In the genomic region with DNA sequence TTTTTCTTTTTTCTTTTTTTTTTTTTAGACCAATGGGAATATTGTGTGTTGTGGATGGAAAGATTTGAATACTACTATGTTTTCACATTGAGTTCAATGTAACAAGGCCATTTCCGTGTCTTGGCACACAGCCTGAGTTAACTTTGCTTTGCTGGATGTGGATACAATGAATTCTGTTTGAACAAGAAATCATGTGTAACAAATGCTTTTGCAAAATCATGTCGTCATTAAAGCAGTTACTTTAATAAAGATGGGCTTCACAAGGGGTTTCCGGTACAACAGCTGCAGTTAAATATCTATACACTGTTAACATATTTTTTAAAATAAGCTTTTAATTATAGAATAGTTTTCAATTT, we compare ENCODE assay signal across 11 cellular contexts. TPM values are rescaled to one million over a fixed set of nuclear protein-coding genes. Genes with fewer than 3 reads are reported as not detected.
A peak's percentile ranks its signal among the peaks of the same experiment; 100 is the strongest.
DNase-seq lines count a peak whose midpoint lies in the region; ATAC-seq, FAIRE-seq and TF ChIP-seq lines count a peak whose summit lies in the region.
"Had no signal": no experiment of that assay in that cellular context is flagged by ENCODE, and none has a peak within 500 bp of the region (broad histone marks: within the 10 kb centered on the region; RNA-seq: fewer than 3 reads in every experiment).

No MANE protein-coding gene starts in this region.

- H3K9me3 ChIP-seq in gastrocnemius medialis = no peaks in the 10 kb centered on the region
- H3K9me3 ChIP-seq: SK-N-SH had no signal

- in situ Hi-C loops in gastrocnemius medialis (cut with MboI; ENCODE audit: low sequenced_read_pairs in 4 of 4) = no loop called here

- H3K4me1 ChIP-seq in gastrocnemius medialis = peaks cover 4% of the 10 kb centered on the region in 2 donors

- H3K36me3 ChIP-seq in gastrocnemius medialis = no peaks in the 10 kb centered on the region

- peak overlapping the region; percentile 42 to 72 (median 64) for H3K27ac ChIP-seq in gastrocnemius medialis

- no peak for FAIRE-seq in RCC 7860 (lab: Jason Lieb, UNC)
- FAIRE-seq: HTR-8/SVneo had no signal

- TF ChIP-seq POLR2A in gastrocnemius medialis (IDR thresholded peaks at IDR 0.05) = no peak

- H3K27me3 ChIP-seq in gastrocnemius medialis = no peaks in the 10 kb centered on the region

- no peak overlapping the region for H3K4me3 ChIP-seq in gastrocnemius medialis

- ATAC-seq in GM18517 (IDR thresholded peaks at IDR 0.05; ENCODE audit: unreplicated experiment) = peak; percentile 31
- ATAC-seq in gastrocnemius medialis = no peak
- ATAC-seq in GM21576 (IDR thresholded peaks at IDR 0.05; ENCODE audit: unreplicated experiment) = no peak

- intact Hi-C loops in gastrocnemius medialis (cut with DNase I; ENCODE audit: low total_unique reads) = no loop called here

- DNase-seq in Kasumi-1 (lab: John Stamatoyannopoulos, UW) (peak; percentile 89), dermis microvascular lymphatic vessel endothelial cell (ENCODE audit: low read depth in 2 of 2) (peak; percentile 96 to 97), gastrocnemius medialis (no peak), RCC 7860 (ENCODE audit: low spot score) (no peak), hippocampal formation (lab: John Stamatoyannopoulos, UW) (no peak)
- DNase-seq in stimulated activated CD8-positive, alpha-beta memory T cell treated with anti-CD3 and anti-CD28 coated beads, Interleukin-4, amount 100 ng/mL, for 48 hours = no peak
- DNase-seq: SK-N-SH; stimulated activated naive CD4-positive, alpha-beta T cell treated with Interleukin-2 at 50 U/mL for 16 hours had no signal

- TF ChIP-seq CTCF in gastrocnemius medialis (IDR thresholded peaks at IDR 0.05 in 4 of 5, conservative IDR thresholded peaks at IDR 0.05 in 1 of 5) = no peak

RNA-seq across cellular contexts. Expression of a gene that starts 13.5 kb away (rescaled TPM):
- total RNA-seq in dermis microvascular lymphatic vessel endothelial cell (5.3 and 6.2 TPM in 2 replicates), gastrocnemius medialis (1 to 10 TPM; 1.7 to 6.9 (median 3.8) TPM)

RNA-seq across cellular contexts. Expression of a gene that starts 48.8 kb away (rescaled TPM):
- 39.7 and 57.0 TPM in 2 replicates for total RNA-seq in dermis microvascular lymphatic vessel endothelial cell
- 1 to 10 TPM; 6.3 to 8.6 (median 6.8) TPM for total RNA-seq in gastrocnemius medialis

Comparison
In these comparisons a context has a peak if more than half of its experiments do, and no peak if none do; other contexts are left out.
1. DNase-seq: peak in Kasumi-1 (2 of 2) and dermis microvascular lymphatic vessel endothelial cell (2 of 2); none in gastrocnemius medialis (0 of 2), stimulated activated CD8-positive, alpha-beta memory T cell treated with anti-CD3 and anti-CD28 coated beads, Interleukin-4, amount 100 ng/mL, for 48 hours (single experiment), RCC 7860 (single experiment) and hippocampal formation (0 of 2).